ENCODE assay signal across 8 cellular contexts in genomic region chr20:32485126-32485769, GRCh38.
DNase-seq lines count a peak whose midpoint lies in the region; ATAC-seq, FAIRE-seq and TF ChIP-seq lines count a peak whose summit lies in the region.

No MANE protein-coding gene starts in this region.

- H3K9me2 ChIP-seq in Karpas-422 (replicated peaks; ENCODE audit: insufficient read depth, low read length): no peaks in the 10 kb centered on the region

- H3K9me3 Mint-ChIP-seq in activated T-cell treated with anti-CD3 and anti-CD28 coated beads, Interleukin-2, amount 50 U/mL, for 72 hours: peaks cover 0 to 2% of the 10 kb centered on the region in 2 donors
- H3K9me3 Mint-ChIP-seq in natural killer cell treated with Interleukin-12 subunit alpha and Interleukin-12 subunit beta and Interleukin-15 and Interleukin-18, amount 100 ng/mL, for 72 hours: no peaks in the 10 kb centered on the region

- H3K27ac ChIP-seq in Karpas-422 (ENCODE audit: low read length) (no peak overlapping the region), fibroblast of lung (ENCODE audit: insufficient read depth, low read length) (peak overlapping the region; percentile 4)

- peak; percentile 78 to 80 for ATAC-seq in activated T-cell treated with anti-CD3 and anti-CD28 coated beads, Interleukin-2, amount 50 U/mL, for 72 hours (replicated peaks in 1 of 2)
- ATAC-seq in natural killer cell treated with Interleukin-12 subunit alpha and Interleukin-12 subunit beta and Interleukin-15 and Interleukin-18, amount 100 ng/mL, for 72 hours: peak; percentile 78 to 84

- H3K9me3 ChIP-seq in Karpas-422 (ENCODE audit: low read length) (no peaks in the 10 kb centered on the region), fibroblast of lung (ENCODE audit: control insufficient read depth, insufficient read depth, low read depth, low read length) (no peaks in the 10 kb centered on the region)

- H3K4me3 ChIP-seq in AG10803 (ENCODE audit: low read length): peak overlapping the region; percentile 69
- H3K4me3 ChIP-seq in Karpas-422 (ENCODE audit: low read length): peak overlapping the region; percentile 81
- H3K4me3 ChIP-seq in fibroblast of lung (replicated peaks in 1 of 4; ENCODE audit: control extremely low read depth in 1 of 4, insufficient read depth in 1 of 4, low read depth in 3 of 4, low read length in 4 of 4): peak overlapping the region; percentile 38 to 72 (median 57)

- TF ChIP-seq CTCF in AG10803 (conservative IDR thresholded peaks at IDR 0.05; ENCODE audit: low read length): peak; percentile 90
- TF ChIP-seq CTCF in fibroblast of lung (conservative IDR thresholded peaks at IDR 0.05 in 1 of 2, IDR thresholded peaks at IDR 0.05 in 1 of 2; ENCODE audit: low read depth in 1 of 2, low read length in 2 of 2): peak; percentile 78 to 89

- H3K27ac Mint-ChIP-seq in activated T-cell treated with anti-CD3 and anti-CD28 coated beads, Interleukin-2, amount 50 U/mL, for 72 hours: peak overlapping the region; percentile 94
- peak overlapping the region; percentile 64 to 84 for H3K27ac Mint-ChIP-seq in natural killer cell treated with Interleukin-12 subunit alpha and Interleukin-12 subunit beta and Interleukin-15 and Interleukin-18, amount 100 ng/mL, for 72 hours

- peaks cover 23% of the 10 kb centered on the region for H3K4me1 Mint-ChIP-seq in activated T-cell treated with anti-CD3 and anti-CD28 coated beads, Interleukin-2, amount 50 U/mL, for 72 hours (ENCODE audit: low read depth)
- peaks cover 22 to 34% of the 10 kb centered on the region in 2 donors for H3K4me1 Mint-ChIP-seq in natural killer cell treated with Interleukin-12 subunit alpha and Interleukin-12 subunit beta and Interleukin-15 and Interleukin-18, amount 100 ng/mL, for 72 hours (ENCODE audit: low read depth in 2 of 2)

- FAIRE-seq in RCC 7860 (lab: Jason Lieb, UNC): peak; percentile 86

- H3K36me3 ChIP-seq in Karpas-422 (ENCODE audit: insufficient read depth, low read length) (no peaks in the 10 kb centered on the region), fibroblast of lung (ENCODE audit: control insufficient read depth, insufficient read depth, low read length) (no peaks in the 10 kb centered on the region)

- H4K20me1 ChIP-seq in Karpas-422 (ENCODE audit: insufficient read depth, low read depth, low read length): no peaks in the 10 kb centered on the region
- H4K20me1 ChIP-seq in fibroblast of lung (ENCODE audit: control insufficient read depth, extremely low read depth, insufficient read depth, low read length): no peaks in the 10 kb centered on the region

- no peaks in the 10 kb centered on the region for H3K27me3 Mint-ChIP-seq in activated T-cell treated with anti-CD3 and anti-CD28 coated beads, Interleukin-2, amount 50 U/mL, for 72 hours (ENCODE audit: low read depth)
- no peaks in the 10 kb centered on the region for H3K27me3 Mint-ChIP-seq in natural killer cell treated with Interleukin-12 subunit alpha and Interleukin-12 subunit beta and Interleukin-15 and Interleukin-18, amount 100 ng/mL, for 72 hours

- peak overlapping the region; percentile 95 for H3K4me2 ChIP-seq in Karpas-422 (ENCODE audit: low read depth, low read length, poor library complexity, severe bottlenecking)
- peak overlapping the region; percentile 90 for H3K4me2 ChIP-seq in fibroblast of lung (ENCODE audit: extremely low read depth, insufficient read depth, low read length)

- H2AFZ ChIP-seq in Karpas-422 (ENCODE audit: low read length): peak overlapping the region; percentile 59; the same call in 1 of the 2 replicates
- H2AFZ ChIP-seq in fibroblast of lung (ENCODE audit: low read length): peak overlapping the region; percentile 73

- H3K27me3 ChIP-seq in Karpas-422 (ENCODE audit: low read length): no peaks in the 10 kb centered on the region
- peaks cover 6% of the 10 kb centered on the region for H3K27me3 ChIP-seq in fibroblast of lung (ENCODE audit: control insufficient read depth, insufficient read depth, low read length)

- H3K36me3 Mint-ChIP-seq in activated T-cell treated with anti-CD3 and anti-CD28 coated beads, Interleukin-2, amount 50 U/mL, for 72 hours (ENCODE audit: insufficient read depth in 2 of 2): peaks cover 0 to 8% of the 10 kb centered on the region in 2 donors
- H3K36me3 Mint-ChIP-seq in natural killer cell treated with Interleukin-12 subunit alpha and Interleukin-12 subunit beta and Interleukin-15 and Interleukin-18, amount 100 ng/mL, for 72 hours: no peaks in the 10 kb centered on the region

- peaks cover 20% of the 10 kb centered on the region for H3K4me1 ChIP-seq in Karpas-422 (ENCODE audit: low read length)
- H3K4me1 ChIP-seq in fibroblast of lung (ENCODE audit: control insufficient read depth, extremely low read depth, insufficient read depth, low read length): no peaks in the 10 kb centered on the region

- H3K9ac ChIP-seq in Karpas-422 (ENCODE audit: low read length) (peak overlapping the region; percentile 83; the same call in 1 of the 2 replicates), fibroblast of lung (ENCODE audit: insufficient read depth, low read length) (no peak overlapping the region)

- DNase-seq in AG10803 (ENCODE audit: low read depth) (peak; percentile 81), GM19238 (ENCODE audit: insufficient read length, low spot score) (peak; percentile 60), Karpas-422 (peak; percentile 91), RCC 7860 (ENCODE audit: low spot score) (peak; percentile 61), fibroblast of lung (ENCODE audit: low read depth in 2 of 2) (peak; percentile 75 to 87)
- DNase-seq in activated T-cell treated with anti-CD3 and anti-CD28 coated beads, Interleukin-2, amount 50 U/mL, for 72 hours: peak; percentile 77 to 84
- DNase-seq in natural killer cell treated with Interleukin-12 subunit alpha and Interleukin-12 subunit beta and Interleukin-15 and Interleukin-18, amount 100 ng/mL, for 72 hours (ENCODE audit: low spot score): peak; percentile 18
- DNase-seq in stimulated activated naive CD4-positive, alpha-beta T cell treated with Interleukin-2 at 50 U/mL for 16 hours (lab: John Stamatoyannopoulos, UW): peak; percentile 84

- no peaks in the 10 kb centered on the region for H3K79me2 ChIP-seq in Karpas-422 (ENCODE audit: low read length)
- peaks cover 3% of the 10 kb centered on the region for H3K79me2 ChIP-seq in fibroblast of lung (ENCODE audit: control insufficient read depth, insufficient read depth, low read length)

- H3K4me3 Mint-ChIP-seq in activated T-cell treated with anti-CD3 and anti-CD28 coated beads, Interleukin-2, amount 50 U/mL, for 72 hours: peak overlapping the region; percentile 88 to 97
- H3K4me3 Mint-ChIP-seq in natural killer cell treated with Interleukin-12 subunit alpha and Interleukin-12 subunit beta and Interleukin-15 and Interleukin-18, amount 100 ng/mL, for 72 hours: peak overlapping the region; percentile 94

Comparison
In these comparisons a context has a peak if more than half of its experiments do, and no peak if none do; other contexts are left out.
1. DNase-seq: peak in every context shown above with its lines; median percentile 91 in Karpas-422; 84 in stimulated activated naive CD4-positive, alpha-beta T cell treated with Interleukin-2 at 50 U/mL for 16 hours; 81 in AG10803; 81 in fibroblast of lung; 80 in activated T-cell treated with anti-CD3 and anti-CD28 coated beads, Interleukin-2, amount 50 U/mL, for 72 hours; 61 in RCC 7860; 60 in GM19238; 18 in natural killer cell treated with Interleukin-12 subunit alpha and Interleukin-12 subunit beta and Interleukin-15 and Interleukin-18, amount 100 ng/mL, for 72 hours.